ENCODE assay signal across 11 cellular contexts in the genomic region with DNA sequence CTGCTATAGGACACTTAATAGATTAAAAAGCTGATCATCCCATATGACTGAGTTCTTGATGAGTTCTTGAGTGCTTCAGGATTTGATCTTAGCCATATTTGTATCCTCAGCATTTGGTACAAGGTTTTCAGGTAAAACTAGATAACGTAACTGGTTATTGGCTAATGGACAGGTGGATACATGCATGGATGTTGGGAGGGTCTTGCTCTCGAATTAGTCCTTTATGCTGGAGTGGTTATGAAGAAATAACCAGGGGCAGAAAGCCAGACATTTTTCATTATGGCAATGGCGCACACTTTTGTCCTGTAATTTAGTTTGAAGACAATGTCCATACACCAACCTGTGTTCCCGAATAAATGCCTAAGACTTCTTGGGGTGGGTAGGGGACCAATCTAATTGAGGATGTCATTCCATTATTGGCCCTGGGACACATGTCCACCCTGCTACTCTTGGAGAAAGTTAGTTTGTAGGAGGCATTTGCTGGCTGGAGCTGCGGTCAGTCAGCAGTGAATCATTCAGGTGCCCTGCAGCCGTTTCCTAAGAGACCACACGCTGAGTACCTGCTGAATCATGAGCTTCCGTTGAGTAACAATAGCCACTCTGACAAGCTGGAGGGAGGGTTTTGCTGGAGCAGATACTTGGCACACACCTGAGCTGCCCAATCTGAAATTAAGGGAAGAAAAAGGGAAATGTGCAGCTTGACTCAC.
DNase-seq lines count a peak whose midpoint lies in the region; ATAC-seq and TF ChIP-seq lines count a peak whose summit lies in the region.
"Had no signal": no experiment of that assay in that cellular context is flagged by ENCODE, and none has a peak within 500 bp of the region (broad histone marks: within the 10 kb centered on the region; RNA-seq: fewer than 3 reads in every experiment).

No MANE protein-coding gene starts in this region.

- TF ChIP-seq CTCF in astrocyte of the spinal cord (IDR thresholded peaks at IDR 0.05; ENCODE audit: low read depth, low read length) = no peak
- no peak for TF ChIP-seq CTCF in left lung (IDR thresholded peaks at IDR 0.05)

- ATAC-seq in left lung (peak; percentile 95), HG02870 (IDR thresholded peaks at IDR 0.05; ENCODE audit: unreplicated experiment) (no peak)
- ATAC-seq: activated CD4-positive, CD25-positive, alpha-beta regulatory T cell treated with anti-CD3 and anti-CD28 coated beads, Interleukin-2, amount 50 U/mL, for 24 hours had no signal

- no peak overlapping the region for H3K9ac ChIP-seq in GM23248

- H3K9me3 ChIP-seq in GM23248 (ENCODE audit: low read depth) (no peaks in the 10 kb centered on the region), left lung (no peaks in the 10 kb centered on the region)

- H3F3A ChIP-seq in GM23248 (ENCODE audit: insufficient read depth) = no peaks in the 10 kb centered on the region

- H3K27me3 ChIP-seq in GM23248 (replicated peaks; ENCODE audit: insufficient read depth) = peaks cover 9% of the 10 kb centered on the region; the same call in 1 of the 2 replicates
- H3K27me3 ChIP-seq in left lung = peaks cover 0 to 11% of the 10 kb centered on the region in 2 donors

- H3K36me3 ChIP-seq in GM23248 (ENCODE audit: low read depth) = no peaks in the 10 kb centered on the region
- no peaks in the 10 kb centered on the region for H3K36me3 ChIP-seq in left lung

- 28 to 30% methylated on average over 8 of the region's 8 CpGs for WGBS in GM23248 (ENCODE audit: low coverage in 1 of 2, low lambda C conversion rate in 2 of 2, missing lambda C conversion rate in 2 of 2), 2 experiments

- H3K79me2 ChIP-seq in GM23248 (ENCODE audit: insufficient read depth) = no peaks in the 10 kb centered on the region

- H4K20me1 ChIP-seq in GM23248 (ENCODE audit: insufficient read depth) = no peaks in the 10 kb centered on the region

- no peak overlapping the region for H3K27ac ChIP-seq in GM23248
- H3K27ac ChIP-seq in left lung = peak overlapping the region in 1 of 2 donors; percentile 55

- no peaks in the 10 kb centered on the region for H3K9me2 ChIP-seq in GM23248 (ENCODE audit: insufficient read depth)

- intact Hi-C loops in left lung (cut with DNase I) = no loop called here

- H3K4me3 ChIP-seq in GM23248 (no peak overlapping the region), astrocyte of the spinal cord (ENCODE audit: low read depth, low read length) (no peak overlapping the region), left lung (no peak overlapping the region)

- H3K4me2 ChIP-seq in GM23248 (ENCODE audit: unreplicated experiment) = no peak overlapping the region

- H3K4me1 ChIP-seq in GM23248 (ENCODE audit: insufficient read depth) (0 out of 2 replicates have a peak, but pooled peaks cover 5% of the 10 kb centered on the region), left lung (no peaks in the 10 kb centered on the region)

- DNase-seq in GM23248 = peak; percentile 59
- peak; percentile 86 for DNase-seq in NCI-H2196 treated with DMSO at 0.1 percent for 48 hours (lab: John Stamatoyannopoulos, UW; ENCODE audit: unreplicated experiment)
- peak; percentile 43 for DNase-seq in astrocyte of the spinal cord (ENCODE audit: low read depth, low spot score)
- DNase-seq in left lung = peak in 1 of 2 donors; percentile 64
- no peak for DNase-seq in C1 segment of cervical spinal cord (lab: John Stamatoyannopoulos, UW)
- DNase-seq in middle frontal gyrus (ENCODE audit: extremely low spot score, low spot score) = no peak
- no peak for DNase-seq in activated CD8-positive, alpha-beta memory T cell treated with anti-CD3 and anti-CD28 coated beads, Interleukin-2, amount 50 U/mL, for 4 hours
- DNase-seq: CD4-positive, alpha-beta T cell; stimulated activated CD4-positive, alpha-beta T cell treated with anti-CD3 and anti-CD28 coated beads, Interleukin-2, amount 100 ng/mL, for 48 hours had no signal

- no peak overlapping the region for H2AFZ ChIP-seq in GM23248

- in situ Hi-C loops in GM23248 (cut with MboI) = no loop called here
- in situ Hi-C loops in astrocyte of the spinal cord (cut with HindIII; ENCODE audit: low sequenced_read_pairs) = no loop called here

Comparison
In these comparisons a context has a peak if more than half of its experiments do, and no peak if none do; other contexts are left out.
1. DNase-seq: peak in GM23248 (single experiment), NCI-H2196 treated with DMSO at 0.1 percent for 48 hours (single experiment) and astrocyte of the spinal cord (single experiment); none in C1 segment of cervical spinal cord (0 of 14), middle frontal gyrus (single experiment) and activated CD8-positive, alpha-beta memory T cell treated with anti-CD3 and anti-CD28 coated beads, Interleukin-2, amount 50 U/mL, for 4 hours (single experiment).